ENCODE assay signal across 17 cellular contexts in the genomic region with DNA sequence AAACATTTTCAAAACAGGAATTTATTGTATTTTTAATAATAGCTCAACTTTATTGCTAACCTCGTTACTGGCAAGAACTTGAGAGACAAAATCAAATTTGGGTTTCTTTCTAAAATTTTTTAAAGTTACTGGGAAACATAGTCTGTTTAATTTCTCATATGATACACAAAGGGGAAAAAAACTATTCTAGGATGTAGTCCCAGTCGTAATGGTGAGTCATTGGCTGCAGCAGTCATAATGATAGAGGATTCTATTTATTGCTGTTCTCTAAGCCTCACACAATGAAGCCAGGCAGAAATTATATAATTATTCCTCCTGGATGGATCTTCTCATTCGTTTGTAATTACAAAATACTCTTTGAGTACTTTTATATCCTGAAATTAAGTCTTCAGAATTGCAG.
DNase-seq lines count a peak whose midpoint lies in the region; ATAC-seq and TF ChIP-seq lines count a peak whose summit lies in the region.
"Had no signal": no experiment of that assay in that cellular context is flagged by ENCODE, and none has a peak within 500 bp of the region (broad histone marks: within the 10 kb centered on the region; RNA-seq: fewer than 3 reads in every experiment).

No MANE protein-coding gene starts in this region.

- no peak for ATAC-seq in GM23338
- ATAC-seq: activated CD4-positive, CD25-positive, alpha-beta regulatory T cell treated with anti-CD3 and anti-CD28 coated beads, Interleukin-2, amount 50 U/mL, for 24 hours had no signal

- no peaks in the 10 kb centered on the region for H3K36me3 ChIP-seq in rectal smooth muscle tissue (ENCODE audit: control insufficient read depth, insufficient read depth, low read length)
- peaks cover 9% of the 10 kb centered on the region; the same call in 1 of the 2 replicates for H3K36me3 ChIP-seq in GM23338 (ENCODE audit: insufficient read depth)

- H3K27me3 ChIP-seq in rectal smooth muscle tissue (ENCODE audit: control insufficient read depth, insufficient read depth, low read length) (no peaks in the 10 kb centered on the region), GM23338 (ENCODE audit: insufficient read depth) (no peaks in the 10 kb centered on the region)

- no peak overlapping the region for H3K4me3 ChIP-seq in fibroblast of mammary gland (ENCODE audit: control insufficient read depth, low read depth, low read length)
- H3K4me3 ChIP-seq in rectal smooth muscle tissue (ENCODE audit: low read length): no peak overlapping the region
- no peak overlapping the region for H3K4me3 ChIP-seq in GM23338
- H3K4me3 ChIP-seq: SK-N-MC had no signal

- no peak overlapping the region for H3K4me3 Mint-ChIP-seq in GM23338
- H3K4me3 Mint-ChIP-seq: stimulated activated naive CD8-positive, alpha-beta T cell treated with anti-CD3 and anti-CD28 coated beads, Interleukin-15, Interleukin-2, amounts not matched to agents 100 ng/mL and 50 ng/mL, for 24 hours had no signal

- no peaks in the 10 kb centered on the region for H4K20me1 ChIP-seq in GM23338 (replicated peaks; ENCODE audit: insufficient read depth)

- H3K9me2 ChIP-seq in GM23338 (ENCODE audit: insufficient read depth): peaks cover 13% of the 10 kb centered on the region; the same call in 1 of the 2 replicates

- no peak overlapping the region for H3K9ac ChIP-seq in rectal smooth muscle tissue (ENCODE audit: low read length)
- H3K9ac ChIP-seq: KMS-11 had no signal

- H3F3A ChIP-seq in GM23338 (replicated peaks; ENCODE audit: low read depth): no peaks in the 10 kb centered on the region

- no peak for TF ChIP-seq CTCF in fibroblast of mammary gland (conservative IDR thresholded peaks at IDR 0.05; ENCODE audit: control insufficient read depth, insufficient read depth, low read depth, low read length)
- TF ChIP-seq CTCF in GM23338 (conservative IDR thresholded peaks at IDR 0.05; ENCODE audit: low read depth in 2 of 2): no peak

- peak; percentile 72 for DNase-seq in ELR (ENCODE audit: low read depth)
- peak; percentile 52 for DNase-seq in RKO (ENCODE audit: low spot score)
- peak; percentile 68 for DNase-seq in fibroblast of mammary gland (ENCODE audit: low read depth)
- DNase-seq in GM23338 (ENCODE audit: low spot score): no peak
- DNase-seq in SIG-M5 (lab: John Stamatoyannopoulos, UW): no peak
- DNase-seq in SW480 (ENCODE audit: low spot score): no peak
- DNase-seq in erythroblast (lab: John Stamatoyannopoulos, UW): no peak
- DNase-seq: DMS 273 treated with DMSO at 0.1 percent for 48 hours; islet precursor cell; NCI-H526 treated with DMSO at 0.1 percent for 48 hours; stimulated activated CD4-positive, alpha-beta T cell treated with anti-CD3 and anti-CD28 coated beads, Interleukin-1b, Interleukin-23, amount 100 ng/mL, for 48 hours had no signal

- no peak overlapping the region for H3K4me2 ChIP-seq in GM23338
- H3K4me2 ChIP-seq: KMS-11 had no signal

- peaks cover 4% of the 10 kb centered on the region for H3K27me3 Mint-ChIP-seq in GM23338 (ENCODE audit: insufficient read depth, low read depth, poor library complexity)

- no peaks in the 10 kb centered on the region for H3K79me2 ChIP-seq in GM23338 (replicated peaks; ENCODE audit: insufficient read depth)

- H3K4me1 Mint-ChIP-seq in GM23338: no peaks in the 10 kb centered on the region

- H3K4me1 ChIP-seq in rectal smooth muscle tissue (ENCODE audit: control insufficient read depth, insufficient read depth, low read length) (peaks cover 15% of the 10 kb centered on the region), GM23338 (ENCODE audit: insufficient read depth) (no peaks in the 10 kb centered on the region)

- no peak overlapping the region for H2AFZ ChIP-seq in GM23338

- TF ChIP-seq POLR2A in erythroblast (IDR thresholded peaks at IDR 0.05; ENCODE audit: low read length): no peak

- H3K27ac ChIP-seq in rectal smooth muscle tissue (ENCODE audit: low read depth, low read length) (peak overlapping the region; percentile 65), GM23338 (ENCODE audit: low read depth) (no peak overlapping the region)
- H3K27ac ChIP-seq: KMS-11, SK-N-MC had no signal

- no peak overlapping the region for H3K27ac Mint-ChIP-seq in GM23338
- H3K27ac Mint-ChIP-seq: activated T-helper 2 cell treated with anti-CD3 and anti-CD28 coated beads, Interferon-gamma antibody, Interleukin-2, Interleukin-4, amounts not matched to agents 10 μg/mL and 5 μg/mL and 100 μg/mL, durations not matched to agents 14 hours and 24 hours and 36 hours; stimulated activated naive CD8-positive, alpha-beta T cell treated with anti-CD3 and anti-CD28 coated beads, Interleukin-15, Interleukin-2, amounts not matched to agents 100 ng/mL and 50 ng/mL, for 24 hours had no signal

- H3K36me3 Mint-ChIP-seq in GM23338 (ENCODE audit: low read depth): peaks cover 27% of the 10 kb centered on the region

- peaks cover 36% of the 10 kb centered on the region for H3K9me3 Mint-ChIP-seq in GM23338

TF ChIP-seq in GM23338, 12 proteins besides CTCF, POLR2A, EP300 and RAD21:
- TF ChIP-seq EZH2 (IDR thresholded peaks at IDR 0.05; ENCODE audit: low read depth, unreplicated experiment): no peak
- no peak for TF ChIP-seq ZNF114 (CRISPR knock-in tag; IDR thresholded peaks at IDR 0.05)
- no peak for TF ChIP-seq ZNF462 (CRISPR knock-in tag; IDR thresholded peaks at IDR 0.05)
- TF ChIP-seq ZNF331 (CRISPR knock-in tag; IDR thresholded peaks at IDR 0.05; ENCODE audit: low read depth): no peak

Comparison
In these comparisons a context has a peak if more than half of its experiments do, and no peak if none do; other contexts are left out.
1. DNase-seq: peak in ELR (single experiment), RKO (single experiment) and fibroblast of mammary gland (single experiment); none in GM23338 (single experiment), SIG-M5 (single experiment), SW480 (single experiment) and erythroblast (0 of 2).